ENCODE assay signal across 8 cellular contexts in genomic region chr17:42459983-42460300, GRCh38. TPM values are rescaled to one million over a fixed set of nuclear protein-coding genes. Genes with fewer than 3 reads are reported as not detected.
A peak's percentile ranks its signal among the peaks of the same experiment; 100 is the strongest.
DNase-seq lines count a peak whose midpoint lies in the region; ATAC-seq and FAIRE-seq lines count a peak whose summit lies in the region.

No MANE protein-coding gene starts in this region.

- H3K4me1 ChIP-seq in iPS-18a (ENCODE audit: control insufficient read depth, low read depth, low read length) (peaks cover 7% of the 10 kb centered on the region), small intestine (ENCODE audit: control insufficient read depth in 2 of 2, insufficient read depth in 1 of 2, low read depth in 1 of 2, low read length in 1 of 2) (peaks cover 2 to 14% of the 10 kb centered on the region in 2 donors)

- H3K4me3 ChIP-seq in iPS-18a (ENCODE audit: low read length) (peak overlapping the region; percentile 76), small intestine (ENCODE audit: low read depth in 1 of 2, low read length in 2 of 2) (peak overlapping the region; percentile 16 to 90)

- peaks cover 16% of the 10 kb centered on the region for H3K36me3 ChIP-seq in iPS-18a (ENCODE audit: control insufficient read depth, low read depth, low read length)
- peaks cover 0 to 2% of the 10 kb centered on the region in 2 donors for H3K36me3 ChIP-seq in small intestine (ENCODE audit: control insufficient read depth in 2 of 2, insufficient read depth in 2 of 2, low read length in 2 of 2)

- WGBS in small intestine, 3 donors = 4 to 14% (median 8%) methylated on average over 4 of the region's 4 CpGs

- H3K27me3 ChIP-seq in iPS-18a (ENCODE audit: control insufficient read depth, insufficient read depth, low read length) = no peaks in the 10 kb centered on the region
- H3K27me3 ChIP-seq in small intestine (ENCODE audit: control insufficient read depth in 2 of 2, insufficient read depth in 2 of 2, low read length in 2 of 2) = no peaks in the 10 kb centered on the region

- DNase-seq in DMS79 treated with DMSO at 0.1 percent for 48 hours (lab: John Stamatoyannopoulos, UW) = peak; percentile 31
- DNase-seq in DMS79 (lab: John Stamatoyannopoulos, UW) = no peak
- peak; percentile 73 for DNase-seq in NCI-H2171 treated with DMSO at 0.1 percent for 48 hours (lab: John Stamatoyannopoulos, UW)
- DNase-seq in small intestine = peak; percentile 76

- ATAC-seq in HG02678 (IDR thresholded peaks at IDR 0.05; ENCODE audit: unreplicated experiment) = no peak
- no peak for ATAC-seq in HG02759 (IDR thresholded peaks at IDR 0.05; ENCODE audit: unreplicated experiment)

- H3K27ac ChIP-seq in angular gyrus (ENCODE audit: low read depth, low read length) = peak overlapping the region; percentile 93
- no peak overlapping the region for H3K27ac ChIP-seq in iPS-18a (ENCODE audit: low read length)
- H3K27ac ChIP-seq in small intestine (ENCODE audit: low read depth in 1 of 2, low read length in 1 of 2) = peak overlapping the region in 1 of 2 donors; percentile 98

- no peak overlapping the region for H3K9ac ChIP-seq in iPS-18a (ENCODE audit: low read length)

- no peak for FAIRE-seq in small intestine (lab: Jason Lieb, UNC)

- H3K9me3 ChIP-seq in iPS-18a (ENCODE audit: control insufficient read depth, low read depth, low read length) (no peaks in the 10 kb centered on the region), small intestine (ENCODE audit: control insufficient read depth, low read depth) (no peaks in the 10 kb centered on the region)

RNA-seq across cellular contexts. Expression of gene ATP6V0A1, which starts 1.3 kb away (rescaled TPM):
- 10 to 100 TPM; 38.7 to 85.9 (median 52.4) TPM for polyA plus RNA-seq in small intestine

RNA-seq across cellular contexts. Expression of gene CAVIN1, which starts 36.9 kb away (rescaled TPM):
- polyA plus RNA-seq in small intestine = 10 to 100 TPM in 2 of 3 donors, 1 to 10 TPM in 1; 2.7 to 81.0 (median 12.2) TPM
